31 cellular contexts compared by ENCODE assay signal in genomic region chr3:64387688-64388087, GRCh38.
"Had no signal": no experiment of that assay in that cellular context is flagged by ENCODE, and none has a peak within 500 bp of the region (broad histone marks: within the 10 kb centered on the region; RNA-seq: fewer than 3 reads in every experiment).

No MANE protein-coding gene starts in this region.

- H3K9me3 ChIP-seq: Peyer's patch, SJSA1, SK-N-SH had no signal

- H3K36me3 ChIP-seq: Peyer's patch, SJSA1 had no signal

- H3K27me3 ChIP-seq: Peyer's patch, SJSA1 had no signal

- H3K4me3 ChIP-seq: Peyer's patch, SJSA1 had no signal

- H3K4me2 ChIP-seq: KMS-11, SK-N-SH had no signal

- H3K9ac ChIP-seq: KMS-11, SK-N-SH had no signal

- H3K4me1 ChIP-seq: Peyer's patch had no signal

- H3K27ac ChIP-seq: KMS-11, Peyer's patch, SJSA1 had no signal

- DNase-seq: Karpas-422, KBM-7, NCI-H1048, NCI-H1092 treated with DMSO at 0.1 percent for 48 hours, NCI-H1105 treated with DMSO at 0.1 percent for 48 hours, NCI-H1417, NCI-H1436, NCI-H1694, NCI-H187, NCI-H1930, NCI-H2029 treated with DMSO at 0.1 percent for 48 hours, NCI-H2081 treated with DMSO at 0.1 percent for 48 hours, NCI-H2107, NCI-H2171, NCI-H226, NCI-H446 treated with DMSO at 0.1 percent for 48 hours, NCI-H510A, NCI-H524, NCI-H526, NCI-H69, NCI-H748 treated with DMSO at 0.1 percent for 48 hours, NCI-H82, OCI-M1, PC-3, Peyer's patch, Right ventricle myocardium superior, RPMI8226, SHP77 treated with DMSO at 0.1 percent for 48 hours, SK-N-SH had no signal

- H3K9me2 ChIP-seq: SK-N-SH had no signal
